In the genomic region with DNA sequence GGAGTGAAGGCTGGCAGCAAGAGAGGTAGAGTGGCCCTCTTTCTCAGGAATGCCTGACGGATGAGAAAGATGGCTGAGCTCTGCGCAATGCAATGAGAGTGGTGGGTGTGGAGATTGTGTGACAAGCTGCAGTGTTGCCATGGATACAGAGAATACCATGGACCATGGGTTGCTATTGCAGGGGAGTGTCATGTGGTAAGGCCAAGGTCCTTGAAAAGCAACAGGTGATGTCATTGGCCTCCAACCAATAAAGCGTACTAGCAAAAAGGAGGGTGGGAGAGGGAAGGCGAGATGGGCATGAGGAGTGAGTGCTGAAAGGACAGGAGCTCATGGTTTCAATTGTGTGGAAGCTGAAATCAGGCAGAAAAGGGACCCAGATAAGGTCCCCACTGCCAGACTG, we compare ENCODE assay signal across 19 cellular contexts. TPM values are rescaled to one million over a fixed set of nuclear protein-coding genes. Genes with fewer than 3 reads are reported as not detected.
"Had no signal": no experiment of that assay in that cellular context is flagged by ENCODE, and none has a peak within 500 bp of the region (broad histone marks: within the 10 kb centered on the region; RNA-seq: fewer than 3 reads in every experiment).

No MANE protein-coding gene starts in this region.

- ATAC-seq: activated CD4-positive, alpha-beta T cell treated with anti-CD3 and anti-CD28 coated beads for 36 hours; esophagus mucosa; naive thymus-derived CD8-positive, alpha-beta T cell; right cardiac atrium had no signal

- H3K27me3 ChIP-seq: tibial nerve, vagina had no signal

- H3K4me1 ChIP-seq: left ventricle myocardium inferior, tibial nerve, vagina had no signal

- H3K4me3 ChIP-seq: left ventricle myocardium inferior, skin epidermis, tibial nerve, vagina had no signal

- DNase-seq: activated CD4-positive, alpha-beta memory T cell treated with anti-CD3 and anti-CD28 coated beads for 36 hours; activated CD4-positive, alpha-beta T cell treated with anti-CD3 and anti-CD28 coated beads for 36 hours; activated naive CD4-positive, alpha-beta T cell treated with anti-CD3 and anti-CD28 coated beads, Interleukin-2, amount 10 ng/mL, durations not matched to agents 7 days and 5 days; activated T-cell treated with anti-CD3 and anti-CD28 coated beads, Interleukin-2, amount 50 U/mL, for 24 hours; kidney; left ventricle myocardium inferior; naive thymus-derived CD8-positive, alpha-beta T cell; posterior cingulate gyrus; right cardiac atrium; stimulated activated CD4-positive, alpha-beta T cell treated with anti-CD3 and anti-CD28 coated beads, Interleukin-15, amount 100 ng/mL, for 24 hours; stimulated activated CD4-positive, alpha-beta T cell treated with anti-CD3 and anti-CD28 coated beads, Interleukin-4, amount 100 ng/mL, for 1 hour; stimulated activated naive CD4-positive, alpha-beta T cell treated with Interleukin-2 at 50 U/mL for 16 hours; substantia nigra had no signal

- H3K27ac ChIP-seq: left ventricle myocardium inferior, skin epidermis, tibial nerve, vagina had no signal

- H3K36me3 ChIP-seq: left ventricle myocardium inferior, tibial nerve, vagina had no signal

- H3K9me3 ChIP-seq: left ventricle myocardium inferior, tibial nerve, vagina had no signal

RNA-seq across cellular contexts. Expression of a gene that starts 1.8 kb away (rescaled TPM):
- total RNA-seq: astrocyte; esophagus mucosa; kidney; left ventricle myocardium inferior; mucosa of gallbladder; naive thymus-derived CD8-positive, alpha-beta T cell; tibial nerve; vagina had no signal
